ENCODE assay signal across 17 cellular contexts in the genomic region with DNA sequence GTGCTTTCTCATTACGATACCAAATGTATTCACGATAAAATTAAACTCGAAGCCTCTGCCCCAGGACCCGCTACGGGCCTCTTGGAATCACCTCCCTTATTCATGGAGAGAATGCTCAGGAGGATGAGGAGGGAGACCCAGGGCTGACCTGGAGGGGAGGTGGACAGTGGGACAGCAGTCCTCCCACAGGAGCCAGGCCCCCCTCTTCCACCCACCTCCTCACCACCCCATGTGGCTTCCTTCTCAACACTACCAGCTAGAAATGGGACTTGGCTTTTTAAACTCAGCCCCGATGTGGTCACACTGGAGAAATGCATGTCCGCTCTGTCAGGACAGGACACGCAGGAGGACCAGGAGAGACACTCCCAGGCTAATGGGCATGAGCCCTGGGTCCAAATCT.
DNase-seq lines count a peak whose midpoint lies in the region; ATAC-seq, FAIRE-seq and TF ChIP-seq lines count a peak whose summit lies in the region.
"Had no signal": no experiment of that assay in that cellular context is flagged by ENCODE, and none has a peak within 500 bp of the region (broad histone marks: within the 10 kb centered on the region; RNA-seq: fewer than 3 reads in every experiment).

No MANE protein-coding gene starts in this region.

- ATAC-seq in right lobe of liver (no peak), HepG2 (no peak), aorta (ENCODE audit: low FRiP score) (no peak)
- ATAC-seq: A549, PC-3 had no signal

- intact Hi-C loops in right lobe of liver (cut with DNase I) (no loop called here), HepG2 (cut with micrococcal nuclease; ENCODE audit: unreplicated experiment) (loop anchor here (2.0 kb wide), 1 partner anchor 39 kb away; no protein-coding TSS in a partner anchor), aorta (cut with DNase I) (no loop called here)

- 96% methylated on average over 8 of the region's 8 CpGs for WGBS in right lobe of liver (ENCODE audit: insufficient coverage, low coverage, low lambda C conversion rate, missing lambda C conversion rate)
- 86% methylated on average over 8 of the region's 8 CpGs for WGBS in HepG2 (ENCODE audit: low lambda C conversion rate)
- 97% methylated on average over 8 of the region's 8 CpGs for WGBS in aorta, 2 donors

- peak overlapping the region; percentile 16 to 80 (median 67) for H3K27ac ChIP-seq in right lobe of liver
- no peak overlapping the region for H3K27ac ChIP-seq in HepG2 (ENCODE audit: extremely low read length, insufficient read depth, low read length)
- peak overlapping the region; percentile 43 for H3K27ac ChIP-seq in cingulate gyrus (ENCODE audit: low read depth, low read length)
- H3K27ac ChIP-seq in parathyroid adenoma: peak overlapping the region; percentile 100
- H3K27ac ChIP-seq in aorta (ENCODE audit: low read depth in 1 of 2, low read length in 2 of 2): no peak overlapping the region
- H3K27ac ChIP-seq: A549 had no signal

- no peaks in the 10 kb centered on the region for H3K36me3 ChIP-seq in right lobe of liver
- no peaks in the 10 kb centered on the region for H3K36me3 ChIP-seq in HepG2 (replicated peaks in 1 of 2; ENCODE audit: control insufficient read depth in 1 of 2, insufficient read depth in 2 of 2, low read length in 2 of 2)
- no peaks in the 10 kb centered on the region for H3K36me3 ChIP-seq in parathyroid adenoma (ENCODE audit: control insufficient read depth, insufficient read depth, low read length)
- H3K36me3 ChIP-seq in aorta (ENCODE audit: control insufficient read depth in 1 of 2, insufficient read depth in 2 of 2, low read length in 1 of 2): no peaks in the 10 kb centered on the region
- H3K36me3 ChIP-seq: HAP-1 had no signal

- no peaks in the 10 kb centered on the region for H3K79me2 ChIP-seq in HepG2 (ENCODE audit: insufficient read depth, low read length)
- peaks cover 11% of the 10 kb centered on the region for H3K79me2 ChIP-seq in parathyroid adenoma

- no peaks in the 10 kb centered on the region for H3K27me3 ChIP-seq in right lobe of liver
- H3K27me3 ChIP-seq in HepG2 (ENCODE audit: control insufficient read depth in 1 of 2, insufficient read depth in 2 of 2, low read length in 2 of 2): peaks cover 6 to 24% of the 10 kb centered on the region in 2 experiments
- no peaks in the 10 kb centered on the region for H3K27me3 ChIP-seq in parathyroid adenoma (ENCODE audit: control insufficient read depth, insufficient read depth, low read length)
- no peaks in the 10 kb centered on the region for H3K27me3 ChIP-seq in aorta (ENCODE audit: control insufficient read depth in 1 of 2, insufficient read depth in 2 of 2, low read length in 1 of 2)

- POLR2A ChIA-PET in HepG2 (lab: Yijun Ruan, JAX): interaction anchor here (1.5 kb wide), 1 partner anchor 8 kb away, joined by 4 read pairs; no protein-coding TSS in a partner anchor

- H2AFZ ChIP-seq in HepG2 (ENCODE audit: low read length) (no peak overlapping the region), parathyroid adenoma (peak overlapping the region; percentile 4)

- H3K4me3 ChIP-seq in right lobe of liver: no peak overlapping the region
- no peak overlapping the region for H3K4me3 ChIP-seq in HepG2 (replicated peaks in 1 of 3; ENCODE audit: insufficient read depth in 1 of 3, low read depth in 2 of 3, low read length in 3 of 3)
- no peak overlapping the region for H3K4me3 ChIP-seq in parathyroid adenoma (ENCODE audit: low read depth, low read length)
- no peak overlapping the region for H3K4me3 ChIP-seq in aorta (ENCODE audit: low read length in 2 of 2)
- H3K4me3 ChIP-seq: A549, HAP-1 had no signal

- H3K9me3 ChIP-seq in right lobe of liver (peaks cover 0 to 6% (median 0%) of the 10 kb centered on the region in 4 donors), HepG2 (ENCODE audit: low read length) (peaks cover 14% of the 10 kb centered on the region), parathyroid adenoma (ENCODE audit: control insufficient read depth, low read length) (no peaks in the 10 kb centered on the region), aorta (ENCODE audit: control insufficient read depth, low read length) (peaks cover 1% of the 10 kb centered on the region)

- H3K4me2 ChIP-seq in HepG2 (ENCODE audit: low read depth, low read length) (no peak overlapping the region), parathyroid adenoma (ENCODE audit: low read length) (peak overlapping the region; percentile 73)
- H3K4me2 ChIP-seq: A549 had no signal

- TF ChIP-seq CTCF in right lobe of liver (IDR thresholded peaks at IDR 0.05) (no peak), HepG2 (CRISPR knock-in tag; IDR thresholded peaks at IDR 0.05) (no peak), parathyroid adenoma (IDR thresholded peaks at IDR 0.05) (no peak)

- TF ChIP-seq POLR2A in right lobe of liver (IDR thresholded peaks at IDR 0.05) (no peak), HepG2 (IDR thresholded peaks at IDR 0.05; ENCODE audit: insufficient read depth in 1 of 2, low read depth in 2 of 2, low read length in 2 of 2) (no peak)

- TF ChIP-seq EP300 in HepG2 (IDR thresholded peaks at IDR 0.05; ENCODE audit: low read depth in 2 of 2, low read length in 2 of 2) (no peak), HepG2 (CRISPR knock-in tag; IDR thresholded peaks at IDR 0.05; ENCODE audit: borderline replicate concordance) (no peak)

- BruUV-seq in HepG2 (replicated peaks; lab: Mats Ljungman, UMichigan): no TSS peak

- no peak for FAIRE-seq in HepG2 (lab: Jason Lieb, UNC)
- FAIRE-seq: A549 had no signal

- in situ Hi-C loops in HepG2 (cut with HindIII; ENCODE audit: extremely low pct_ligation_motif_present, low pct_unique_long_range_greater_than_20kb): no loop called here

- TF ChIP-seq RAD21 in HepG2 (CRISPR knock-in tag; IDR thresholded peaks at IDR 0.05): no peak

- no peaks in the 10 kb centered on the region for H4K20me1 ChIP-seq in HepG2 (ENCODE audit: insufficient read depth, low read length)

- H3K9ac ChIP-seq in HepG2 (ENCODE audit: insufficient read depth, low read depth, low read length) (no peak overlapping the region), parathyroid adenoma (peak overlapping the region; percentile 40)

- peaks cover 0 to 21% (median 15%) of the 10 kb centered on the region in 4 donors for H3K4me1 ChIP-seq in right lobe of liver
- H3K4me1 ChIP-seq in HepG2 (ENCODE audit: insufficient read depth, low read length): peaks cover 42% of the 10 kb centered on the region
- peaks cover 93% of the 10 kb centered on the region for H3K4me1 ChIP-seq in parathyroid adenoma
- H3K4me1 ChIP-seq in aorta (ENCODE audit: control insufficient read depth in 1 of 2, insufficient read depth in 2 of 2, low read length in 2 of 2): no peaks in the 10 kb centered on the region
- H3K4me1 ChIP-seq: A549, HAP-1 had no signal

- no peak for DNase-seq in right lobe of liver
- DNase-seq in HepG2 (ENCODE audit: low spot score): no peak
- peak; percentile 43 to 54 for DNase-seq in aorta
- DNase-seq in NCI-H345 (lab: John Stamatoyannopoulos, UW): no peak
- no peak for DNase-seq in stimulated activated CD4-positive, alpha-beta T cell treated with anti-CD3 and anti-CD28 coated beads, Interleukin-2, amount 100 ng/mL, for 48 hours
- DNase-seq in SHP77 (lab: John Stamatoyannopoulos, UW): no peak
- DNase-seq: Calu3; CD4-positive, alpha-beta T cell; DMS79 treated with DMSO at 0.1 percent for 48 hours; NCI-H146; NCI-H226; NCI-H526 treated with DMSO at 0.1 percent for 48 hours; PC-3 had no signal

- CTCF ChIA-PET in HepG2 (lab: Yijun Ruan, JAX; ENCODE audit: low intra/inter-chr PET ratio, low total read pairs): no interaction called here

TF ChIP-seq in HepG2, 621 proteins besides CTCF, POLR2A, EP300 and RAD21 (continues in another document):
- TF ChIP-seq, protein P1, sequence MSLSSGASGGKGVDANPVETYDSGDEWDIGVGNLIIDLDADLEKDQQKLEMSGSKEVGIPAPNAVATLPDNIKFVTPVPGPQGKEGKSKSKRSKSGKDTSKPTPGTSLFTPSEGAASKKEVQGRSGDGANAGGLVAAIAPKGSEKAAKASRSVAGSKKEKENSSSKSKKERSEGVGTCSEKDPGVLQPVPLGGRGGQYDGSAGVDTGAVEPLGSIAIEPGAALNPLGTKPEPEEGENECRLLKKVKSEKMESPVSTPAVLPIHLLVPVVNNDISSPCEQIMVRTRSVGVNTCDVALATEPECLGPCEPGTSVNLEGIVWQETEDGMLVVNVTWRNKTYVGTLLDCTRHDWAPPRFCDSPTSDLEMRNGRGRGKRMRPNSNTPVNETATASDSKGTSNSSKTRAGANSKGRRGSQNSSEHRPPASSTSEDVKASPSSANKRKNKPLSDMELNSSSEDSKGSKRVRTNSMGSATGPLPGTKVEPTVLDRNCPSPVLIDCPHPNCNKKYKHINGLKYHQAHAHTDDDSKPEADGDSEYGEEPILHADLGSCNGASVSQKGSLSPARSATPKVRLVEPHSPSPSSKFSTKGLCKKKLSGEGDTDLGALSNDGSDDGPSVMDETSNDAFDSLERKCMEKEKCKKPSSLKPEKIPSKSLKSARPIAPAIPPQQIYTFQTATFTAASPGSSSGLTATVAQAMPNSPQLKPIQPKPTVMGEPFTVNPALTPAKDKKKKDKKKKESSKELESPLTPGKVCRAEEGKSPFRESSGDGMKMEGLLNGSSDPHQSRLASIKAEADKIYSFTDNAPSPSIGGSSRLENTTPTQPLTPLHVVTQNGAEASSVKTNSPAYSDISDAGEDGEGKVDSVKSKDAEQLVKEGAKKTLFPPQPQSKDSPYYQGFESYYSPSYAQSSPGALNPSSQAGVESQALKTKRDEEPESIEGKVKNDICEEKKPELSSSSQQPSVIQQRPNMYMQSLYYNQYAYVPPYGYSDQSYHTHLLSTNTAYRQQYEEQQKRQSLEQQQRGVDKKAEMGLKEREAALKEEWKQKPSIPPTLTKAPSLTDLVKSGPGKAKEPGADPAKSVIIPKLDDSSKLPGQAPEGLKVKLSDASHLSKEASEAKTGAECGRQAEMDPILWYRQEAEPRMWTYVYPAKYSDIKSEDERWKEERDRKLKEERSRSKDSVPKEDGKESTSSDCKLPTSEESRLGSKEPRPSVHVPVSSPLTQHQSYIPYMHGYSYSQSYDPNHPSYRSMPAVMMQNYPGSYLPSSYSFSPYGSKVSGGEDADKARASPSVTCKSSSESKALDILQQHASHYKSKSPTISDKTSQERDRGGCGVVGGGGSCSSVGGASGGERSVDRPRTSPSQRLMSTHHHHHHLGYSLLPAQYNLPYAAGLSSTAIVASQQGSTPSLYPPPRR (CRISPR knock-in tag; IDR thresholded peaks at IDR 0.05; ENCODE audit: borderline replicate concordance): no peak
- TF ChIP-seq ZFP36 (IDR thresholded peaks at IDR 0.05; ENCODE audit: borderline replicate concordance, low read depth, low read length, partially characterized antibody): no peak
- TF ChIP-seq CCDC6 (CRISPR knock-in tag; IDR thresholded peaks at IDR 0.05): no peak
- TF ChIP-seq FOXK2 (IDR thresholded peaks at IDR 0.05): no peak

Comparison
In these comparisons a context has a peak if more than half of its experiments do, and no peak if none do; other contexts are left out.
1. H3K27ac ChIP-seq: peak in right lobe of liver (3 of 3), cingulate gyrus (single experiment) and parathyroid adenoma (single experiment); none in HepG2 (single experiment) and aorta (0 of 2).
2. DNase-seq: peak in aorta (2 of 2); none in right lobe of liver (0 of 3), HepG2 (single experiment), NCI-H345 (single experiment), stimulated activated CD4-positive, alpha-beta T cell treated with anti-CD3 and anti-CD28 coated beads, Interleukin-2, amount 100 ng/mL, for 48 hours (0 of 2) and SHP77 (0 of 2).